Comparison of ENCODE assay signal across 7 cellular contexts in the genomic region with DNA sequence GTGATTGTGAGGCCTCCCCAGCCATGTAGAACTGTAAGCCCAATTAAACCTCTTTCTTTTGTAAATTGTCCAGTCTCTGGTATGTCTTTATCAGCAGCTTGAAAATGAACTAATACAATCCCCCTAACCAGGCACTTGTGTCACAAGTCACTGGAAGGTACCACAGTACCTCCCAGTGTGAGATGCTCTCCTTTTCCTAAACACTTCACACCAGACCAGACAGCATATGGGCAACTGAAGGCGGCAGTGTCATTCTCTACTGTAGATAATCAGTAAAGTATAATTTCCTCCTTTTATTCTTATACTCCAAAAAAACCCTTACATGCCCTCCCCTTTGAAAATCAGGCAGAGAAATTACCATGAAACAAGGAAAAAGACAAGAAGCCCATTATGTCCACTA.
"Had no signal": no experiment of that assay in that cellular context is flagged by ENCODE, and none has a peak within 500 bp of the region (broad histone marks: within the 10 kb centered on the region; RNA-seq: fewer than 3 reads in every experiment).

No MANE protein-coding gene starts in this region.

- DNase-seq: H9, HCEC 1CT, KBM-7 had no signal

- H3K27ac Mint-ChIP-seq: GM23338, IgD-negative memory B cell had no signal

- H3K27ac ChIP-seq: HL-60 had no signal

- H3K4me3 Mint-ChIP-seq: GM23338, H9, IgD-negative memory B cell had no signal

- H3K4me1 Mint-ChIP-seq: IgD-negative memory B cell had no signal

- ATAC-seq: GM23338, HepG2 had no signal

- H3K9me3 Mint-ChIP-seq: GM23338 had no signal

- H3K4me3 ChIP-seq: GM23338 had no signal

- H3K27me3 Mint-ChIP-seq: IgD-negative memory B cell had no signal
